ENCODE assay signal across 18 cellular contexts in the genomic region with DNA sequence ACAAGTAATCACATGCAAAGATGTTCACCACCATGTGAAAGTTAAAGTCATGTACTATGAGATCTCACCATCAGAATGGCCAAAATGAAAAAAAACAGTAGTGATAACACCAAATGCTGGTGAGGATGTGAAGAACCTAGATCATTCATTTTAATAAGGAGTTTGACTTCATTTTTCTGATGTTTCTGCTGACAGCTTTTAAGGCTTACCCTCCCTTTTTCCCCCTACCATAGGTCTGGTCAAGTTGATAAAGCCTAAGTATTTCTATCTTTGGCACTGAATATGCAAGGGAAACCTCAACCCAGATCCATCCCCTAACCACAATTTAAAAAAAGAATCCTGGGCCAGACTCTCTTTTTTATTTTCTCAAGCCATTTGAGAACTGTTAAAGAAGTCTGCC.
"Had no signal": no experiment of that assay in that cellular context is flagged by ENCODE, and none has a peak within 500 bp of the region (broad histone marks: within the 10 kb centered on the region; RNA-seq: fewer than 3 reads in every experiment).

No MANE protein-coding gene starts in this region.

- H3K27me3 ChIP-seq: sigmoid colon, stomach, thyroid gland, vagina had no signal

- H3K4me1 ChIP-seq: lower lobe of right lung, psoas muscle, sigmoid colon, stomach, thyroid gland, vagina had no signal

- H3K27ac ChIP-seq: lower lobe of right lung, psoas muscle, sigmoid colon, stomach, thyroid gland, vagina had no signal

- H3K36me3 ChIP-seq: lower lobe of right lung, sigmoid colon, stomach, thyroid gland, vagina had no signal

- H3K4me3 ChIP-seq: lower lobe of right lung, psoas muscle, sigmoid colon, stomach, thyroid gland, vagina had no signal

- ATAC-seq: left ventricle myocardium superior; lower lobe of right lung; naive thymus-derived CD8-positive, alpha-beta T cell; psoas muscle; right cardiac atrium; stimulated activated effector memory CD8-positive, alpha-beta T cell treated with anti-CD3 and anti-CD28 coated beads, Interleukin-12 subunit alpha, Interleukin-12 subunit beta, amount 100 ng/mL, for 72 hours had no signal

- DNase-seq: dermis blood vessel endothelial cell; left ventricle myocardium superior; lower lobe of right lung; naive thymus-derived CD8-positive, alpha-beta T cell; nephron progenitor cell; nucleus accumbens; posterior cingulate gyrus; psoas muscle; right cardiac atrium; sigmoid colon; stimulated activated CD4-positive, alpha-beta T cell treated with anti-CD3 and anti-CD28 coated beads, Interleukin-2, amount 100 ng/mL, for 24 hours; stimulated activated CD4-positive, alpha-beta T cell treated with anti-CD3 and anti-CD28 coated beads, Interleukin-4, amount 100 ng/mL, for 24 hours; stimulated activated naive CD4-positive, alpha-beta T cell treated with Interleukin-2 at 50 U/mL for 16 hours; stomach; thyroid gland; trophoblast cell had no signal

- H3K9me3 ChIP-seq: lower lobe of right lung, psoas muscle, sigmoid colon, stomach, thyroid gland, vagina had no signal
